5 cellular contexts compared by ENCODE assay signal in genomic region chr7:72751378-72751777, GRCh38.
"Had no signal": no experiment of that assay in that cellular context is flagged by ENCODE, and none has a peak within 500 bp of the region (broad histone marks: within the 10 kb centered on the region; RNA-seq: fewer than 3 reads in every experiment).

No MANE protein-coding gene starts in this region.

- H3K4me1 ChIP-seq: HAP-1 had no signal

- H3K9me3 ChIP-seq: HAP-1 had no signal

- H3K27me3 Mint-ChIP-seq: IgD-negative memory B cell had no signal

- H3K27ac Mint-ChIP-seq: HFFc6 had no signal

- H3K36me3 ChIP-seq: HAP-1 had no signal

- H3K27ac ChIP-seq: HL-60 had no signal

- H3K4me3 Mint-ChIP-seq: HFFc6, IgD-negative memory B cell had no signal

- DNase-seq: GOT3, HFFc6 had no signal

- H3K4me3 ChIP-seq: HAP-1 had no signal

- H3K9me3 Mint-ChIP-seq: HFFc6 had no signal
